ENCODE assay signal across 22 cellular contexts in genomic region chr1:164614316-164614715, GRCh38. TPM values are rescaled to one million over a fixed set of nuclear protein-coding genes. Genes with fewer than 3 reads are reported as not detected.
"Had no signal": no experiment of that assay in that cellular context is flagged by ENCODE, and none has a peak within 500 bp of the region (broad histone marks: within the 10 kb centered on the region; RNA-seq: fewer than 3 reads in every experiment).

No MANE protein-coding gene starts in this region.

- H3K27ac ChIP-seq: lower lobe of right lung had no signal

- H3K9me3 ChIP-seq: lower lobe of right lung, tibial artery had no signal

- H3K36me3 Mint-ChIP-seq: activated naive CD4-positive, alpha-beta T cell treated with anti-CD3 and anti-CD28 coated beads, Interleukin-2, amount 10 ng/mL, durations not matched to agents 7 days and 5 days; natural killer cell treated with Interleukin-12 subunit alpha and Interleukin-12 subunit beta and Interleukin-15 and Interleukin-18, amount 100 ng/mL, for 72 hours had no signal

- H3K27me3 Mint-ChIP-seq: activated CD4-positive, alpha-beta T cell treated with anti-CD3 and anti-CD28 coated beads, Interleukin-2, amount 10 ng/mL, durations not matched to agents 7 days and 5 days; activated naive CD4-positive, alpha-beta T cell treated with anti-CD3 and anti-CD28 coated beads, Interleukin-2, amount 10 ng/mL, durations not matched to agents 7 days and 5 days; activated naive CD8-positive, alpha-beta T cell treated with anti-CD3 and anti-CD28 coated beads, Interleukin-2, amount 50 U/mL, for 24 hours had no signal

- H3K27me3 ChIP-seq: tibial artery had no signal

- H3K36me3 ChIP-seq: lower lobe of right lung, tibial artery had no signal

- H3K4me3 ChIP-seq: lower lobe of right lung, tibial artery had no signal

- DNase-seq: activated CD4-positive, alpha-beta T cell treated with anti-CD3 and anti-CD28 coated beads, Interleukin-2, amount 10 ng/mL, durations not matched to agents 7 days and 5 days; activated CD8-positive, alpha-beta memory T cell treated with anti-CD3 and anti-CD28 coated beads, Interleukin-2, amount 50 U/mL, for 4 hours; activated CD8-positive, alpha-beta T cell treated with anti-CD3 and anti-CD28 coated beads, Interleukin-2, amount 10 ng/mL, durations not matched to agents 7 days and 5 days; activated naive CD4-positive, alpha-beta T cell treated with anti-CD3 and anti-CD28 coated beads, Interleukin-2, amount 10 ng/mL, durations not matched to agents 7 days and 5 days; activated naive CD8-positive, alpha-beta T cell treated with anti-CD3 and anti-CD28 coated beads, Interleukin-2, amount 50 U/mL, for 24 hours; activated T-cell treated with anti-CD3 and anti-CD28 coated beads, Interleukin-2, amount 50 U/mL, for 4 hours; cerebellar nuclear complex; cortex of kidney; effector CD4-positive, alpha-beta T cell; foreskin fibroblast; hypothalamus; lower lobe of right lung; nucleus accumbens; posterior cingulate gyrus; stimulated activated CD4-positive, alpha-beta T cell treated with anti-CD3 and anti-CD28 coated beads, Interleukin-12 subunit alpha, Interleukin-12 subunit beta, amount 100 ng/mL, for 4 hours; stimulated activated CD4-positive, alpha-beta T cell treated with anti-CD3 and anti-CD28 coated beads, Interleukin-1b, Interleukin-23, amount 100 ng/mL, for 48 hours; stimulated activated CD8-positive, alpha-beta memory T cell treated with anti-CD3 and anti-CD28 coated beads, Interleukin-4, amount 100 ng/mL, for 48 hours; stimulated activated naive CD4-positive, alpha-beta T cell; tibial artery had no signal

- H3K9me3 Mint-ChIP-seq: activated CD4-positive, alpha-beta T cell treated with anti-CD3 and anti-CD28 coated beads, Interleukin-2, amount 10 ng/mL, durations not matched to agents 7 days and 5 days; activated naive CD4-positive, alpha-beta T cell treated with anti-CD3 and anti-CD28 coated beads, Interleukin-2, amount 10 ng/mL, durations not matched to agents 7 days and 5 days; activated naive CD8-positive, alpha-beta T cell treated with anti-CD3 and anti-CD28 coated beads, Interleukin-2, amount 50 U/mL, for 24 hours; natural killer cell treated with Interleukin-12 subunit alpha and Interleukin-12 subunit beta and Interleukin-15 and Interleukin-18, amount 100 ng/mL, for 72 hours; T-helper 1 cell treated with Interleukin-12 subunit alpha and Interleukin-12 subunit beta and Interleukin-4 antibody, amounts not matched to agents 30 μg/mL and 1 μg/mL, for 36 hours had no signal

- H3K4me1 Mint-ChIP-seq: activated CD4-positive, alpha-beta T cell treated with anti-CD3 and anti-CD28 coated beads, Interleukin-2, amount 10 ng/mL, durations not matched to agents 7 days and 5 days; activated naive CD4-positive, alpha-beta T cell treated with anti-CD3 and anti-CD28 coated beads, Interleukin-2, amount 10 ng/mL, durations not matched to agents 7 days and 5 days; activated naive CD8-positive, alpha-beta T cell treated with anti-CD3 and anti-CD28 coated beads, Interleukin-2, amount 50 U/mL, for 24 hours had no signal

- ATAC-seq: activated CD4-positive, CD25-positive, alpha-beta regulatory T cell treated with anti-CD3 and anti-CD28 coated beads, Interleukin-2, amount 50 U/mL, for 24 hours; activated CD8-positive, alpha-beta T cell treated with anti-CD3 and anti-CD28 coated beads, Interleukin-2, amount 10 ng/mL, durations not matched to agents 7 days and 5 days; activated naive CD8-positive, alpha-beta T cell treated with anti-CD3 and anti-CD28 coated beads, Interleukin-2, amount 50 U/mL, for 24 hours; activated T-cell treated with anti-CD3 and anti-CD28 coated beads, Interleukin-2, amount 50 U/mL, for 4 hours; lower lobe of right lung; natural killer cell treated with Interleukin-12 subunit alpha and Interleukin-12 subunit beta and Interleukin-15 and Interleukin-18, amount 100 ng/mL, for 72 hours had no signal

- H3K27ac Mint-ChIP-seq: activated CD4-positive, alpha-beta T cell treated with anti-CD3 and anti-CD28 coated beads, Interleukin-2, amount 10 ng/mL, durations not matched to agents 7 days and 5 days; activated CD8-positive, alpha-beta T cell treated with anti-CD3 and anti-CD28 coated beads, Interleukin-2, amount 10 ng/mL, durations not matched to agents 7 days and 5 days; activated naive CD4-positive, alpha-beta T cell treated with anti-CD3 and anti-CD28 coated beads, Interleukin-2, amount 10 ng/mL, durations not matched to agents 7 days and 5 days; activated naive CD8-positive, alpha-beta T cell treated with anti-CD3 and anti-CD28 coated beads, Interleukin-2, amount 50 U/mL, for 24 hours; natural killer cell treated with Interleukin-12 subunit alpha and Interleukin-12 subunit beta and Interleukin-15 and Interleukin-18, amount 100 ng/mL, for 72 hours; T-helper 1 cell treated with Interleukin-12 subunit alpha and Interleukin-12 subunit beta and Interleukin-4 antibody, amounts not matched to agents 30 μg/mL and 1 μg/mL, for 36 hours had no signal

- H3K4me3 Mint-ChIP-seq: activated CD4-positive, alpha-beta T cell treated with anti-CD3 and anti-CD28 coated beads, Interleukin-2, amount 10 ng/mL, durations not matched to agents 7 days and 5 days; activated CD8-positive, alpha-beta T cell treated with anti-CD3 and anti-CD28 coated beads, Interleukin-2, amount 10 ng/mL, durations not matched to agents 7 days and 5 days; activated naive CD4-positive, alpha-beta T cell treated with anti-CD3 and anti-CD28 coated beads, Interleukin-2, amount 10 ng/mL, durations not matched to agents 7 days and 5 days; activated naive CD8-positive, alpha-beta T cell treated with anti-CD3 and anti-CD28 coated beads, Interleukin-2, amount 50 U/mL, for 24 hours; activated T-cell treated with anti-CD3 and anti-CD28 coated beads, Interleukin-2, amount 50 U/mL, for 4 hours; natural killer cell treated with Interleukin-12 subunit alpha and Interleukin-12 subunit beta and Interleukin-15 and Interleukin-18, amount 100 ng/mL, for 72 hours; T-helper 1 cell treated with Interleukin-12 subunit alpha and Interleukin-12 subunit beta and Interleukin-4 antibody, amounts not matched to agents 30 μg/mL and 1 μg/mL, for 36 hours had no signal

RNA-seq across cellular contexts. Expression of gene PBX1, which starts 55.3 kb away (rescaled TPM):
- total RNA-seq: activated CD8-positive, alpha-beta T cell treated with anti-CD3 and anti-CD28 coated beads, Interleukin-2, amount 10 ng/mL, durations not matched to agents 7 days and 5 days had no signal
